Comparison of ENCODE assay signal across 9 cellular contexts in the genomic region with DNA sequence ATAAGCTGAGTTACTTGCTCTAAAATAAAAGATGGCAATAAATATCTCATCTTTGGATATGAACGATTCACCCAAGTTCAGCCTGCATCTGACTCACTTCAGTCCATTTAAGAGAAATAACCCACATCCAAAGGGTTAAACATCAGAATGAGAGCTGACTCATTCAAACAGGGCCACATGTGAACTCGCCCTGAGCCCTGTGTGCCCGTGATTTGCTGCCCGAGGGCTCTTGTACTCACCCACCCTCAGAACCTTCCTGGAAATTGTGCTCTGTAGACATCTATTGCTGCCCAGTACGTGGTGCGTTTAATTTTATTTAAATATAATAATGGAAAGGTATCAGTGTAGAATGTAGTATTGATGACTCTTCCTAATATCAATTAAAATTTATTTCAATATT.
DNase-seq lines count a peak whose midpoint lies in the region; ATAC-seq and TF ChIP-seq lines count a peak whose summit lies in the region.
"Had no signal": no experiment of that assay in that cellular context is flagged by ENCODE, and none has a peak within 500 bp of the region (broad histone marks: within the 10 kb centered on the region; RNA-seq: fewer than 3 reads in every experiment).

No MANE protein-coding gene starts in this region.

- no peaks in the 10 kb centered on the region for H3K27me3 Mint-ChIP-seq in activated CD4-positive, alpha-beta memory T cell treated with anti-CD3 and anti-CD28 coated beads, Interleukin-2, amount 10 ng/mL, durations not matched to agents 7 days and 5 days
- no peaks in the 10 kb centered on the region for H3K27me3 Mint-ChIP-seq in nephron progenitor cell (ENCODE audit: low read depth, poor library complexity)
- no peaks in the 10 kb centered on the region for H3K27me3 Mint-ChIP-seq in WTC11 (ENCODE audit: low read depth)

- H3K4me1 Mint-ChIP-seq in activated CD4-positive, alpha-beta memory T cell treated with anti-CD3 and anti-CD28 coated beads, Interleukin-2, amount 10 ng/mL, durations not matched to agents 7 days and 5 days = peaks cover 59% of the 10 kb centered on the region
- H3K4me1 Mint-ChIP-seq in nephron progenitor cell (peaks cover 78% of the 10 kb centered on the region), WTC11 (peaks cover 80% of the 10 kb centered on the region)

- CTCF ChIA-PET in activated CD4-positive, alpha-beta memory T cell treated with anti-CD3 and anti-CD28 coated beads, Interleukin-2, amount 10 ng/mL, durations not matched to agents 7 days and 5 days (lab: Charles Lee) = interaction anchor here (0.9 to 1.5 kb wide), 6 partner anchors 10 to 60 kb away, joined by 3 to 9 read pairs (median 4); no protein-coding TSS in a partner anchor
- CTCF ChIA-PET in WTC11 (lab: Charles Lee) = interaction anchor here (0.8 to 4.4 kb wide), 7 partner anchors 16 to 66 kb away, joined by 3 to 14 read pairs (median 4); no protein-coding TSS in a partner anchor

- peak overlapping the region; percentile 75 for H3K27ac Mint-ChIP-seq in activated CD4-positive, alpha-beta memory T cell treated with anti-CD3 and anti-CD28 coated beads, Interleukin-2, amount 10 ng/mL, durations not matched to agents 7 days and 5 days
- no peak overlapping the region for H3K27ac Mint-ChIP-seq in nephron progenitor cell
- H3K27ac Mint-ChIP-seq in WTC11 = no peak overlapping the region

- DNase-seq in NCI-H345 (lab: John Stamatoyannopoulos, UW) (peak; percentile 16), NCI-H345 treated with DMSO at 0.1 percent for 48 hours (lab: John Stamatoyannopoulos, UW; ENCODE audit: unreplicated experiment) (no peak), foreskin melanocyte (peak; percentile 57), nephron progenitor cell (no peak), WTC11 (ENCODE audit: low spot score) (no peak)
- DNase-seq in activated CD4-positive, alpha-beta memory T cell treated with anti-CD3 and anti-CD28 coated beads, Interleukin-2, amount 10 ng/mL, durations not matched to agents 7 days and 5 days = peak; percentile 44
- peak; percentile 33 to 42 for DNase-seq in stimulated activated CD4-positive, alpha-beta T cell treated with anti-CD3 and anti-CD28 coated beads, Interleukin-4, amount 100 ng/mL, for 4 hours
- DNase-seq: right cardiac atrium had no signal

- ATAC-seq in HG03521 (IDR thresholded peaks at IDR 0.05; ENCODE audit: unreplicated experiment) (no peak), WTC11 (no peak)

- no peaks in the 10 kb centered on the region for H3K9me3 Mint-ChIP-seq in activated CD4-positive, alpha-beta memory T cell treated with anti-CD3 and anti-CD28 coated beads, Interleukin-2, amount 10 ng/mL, durations not matched to agents 7 days and 5 days
- H3K9me3 Mint-ChIP-seq in nephron progenitor cell (no peaks in the 10 kb centered on the region), WTC11 (no peaks in the 10 kb centered on the region)

- H3K36me3 Mint-ChIP-seq in activated CD4-positive, alpha-beta memory T cell treated with anti-CD3 and anti-CD28 coated beads, Interleukin-2, amount 10 ng/mL, durations not matched to agents 7 days and 5 days (ENCODE audit: low read depth) = peaks cover 52% of the 10 kb centered on the region
- H3K36me3 Mint-ChIP-seq in nephron progenitor cell (ENCODE audit: low read depth) (peaks cover 5% of the 10 kb centered on the region), WTC11 (peaks cover 11% of the 10 kb centered on the region)

- TF ChIP-seq CTCF in nephron progenitor cell (IDR thresholded peaks at IDR 0.05) (no peak), WTC11 (IDR thresholded peaks at IDR 0.05) (no peak)

- POLR2A ChIA-PET in activated CD4-positive, alpha-beta memory T cell treated with anti-CD3 and anti-CD28 coated beads, Interleukin-2, amount 10 ng/mL, durations not matched to agents 7 days and 5 days (lab: Charles Lee) = interaction anchor here (1.3 to 4.0 kb wide), 6 partner anchors 14 to 472 kb away, joined by 3 to 21 read pairs (median 10); a partner anchor contains a TSS
- POLR2A ChIA-PET in WTC11 (lab: Charles Lee) = no interaction called here

- H3K4me3 Mint-ChIP-seq in activated CD4-positive, alpha-beta memory T cell treated with anti-CD3 and anti-CD28 coated beads, Interleukin-2, amount 10 ng/mL, durations not matched to agents 7 days and 5 days = no peak overlapping the region
- H3K4me3 Mint-ChIP-seq in nephron progenitor cell (no peak overlapping the region), WTC11 (no peak overlapping the region)

TF ChIP-seq in WTC11, 78 proteins besides CTCF, POLR2A, EP300 and RAD21:
- TF ChIP-seq, protein P1, sequence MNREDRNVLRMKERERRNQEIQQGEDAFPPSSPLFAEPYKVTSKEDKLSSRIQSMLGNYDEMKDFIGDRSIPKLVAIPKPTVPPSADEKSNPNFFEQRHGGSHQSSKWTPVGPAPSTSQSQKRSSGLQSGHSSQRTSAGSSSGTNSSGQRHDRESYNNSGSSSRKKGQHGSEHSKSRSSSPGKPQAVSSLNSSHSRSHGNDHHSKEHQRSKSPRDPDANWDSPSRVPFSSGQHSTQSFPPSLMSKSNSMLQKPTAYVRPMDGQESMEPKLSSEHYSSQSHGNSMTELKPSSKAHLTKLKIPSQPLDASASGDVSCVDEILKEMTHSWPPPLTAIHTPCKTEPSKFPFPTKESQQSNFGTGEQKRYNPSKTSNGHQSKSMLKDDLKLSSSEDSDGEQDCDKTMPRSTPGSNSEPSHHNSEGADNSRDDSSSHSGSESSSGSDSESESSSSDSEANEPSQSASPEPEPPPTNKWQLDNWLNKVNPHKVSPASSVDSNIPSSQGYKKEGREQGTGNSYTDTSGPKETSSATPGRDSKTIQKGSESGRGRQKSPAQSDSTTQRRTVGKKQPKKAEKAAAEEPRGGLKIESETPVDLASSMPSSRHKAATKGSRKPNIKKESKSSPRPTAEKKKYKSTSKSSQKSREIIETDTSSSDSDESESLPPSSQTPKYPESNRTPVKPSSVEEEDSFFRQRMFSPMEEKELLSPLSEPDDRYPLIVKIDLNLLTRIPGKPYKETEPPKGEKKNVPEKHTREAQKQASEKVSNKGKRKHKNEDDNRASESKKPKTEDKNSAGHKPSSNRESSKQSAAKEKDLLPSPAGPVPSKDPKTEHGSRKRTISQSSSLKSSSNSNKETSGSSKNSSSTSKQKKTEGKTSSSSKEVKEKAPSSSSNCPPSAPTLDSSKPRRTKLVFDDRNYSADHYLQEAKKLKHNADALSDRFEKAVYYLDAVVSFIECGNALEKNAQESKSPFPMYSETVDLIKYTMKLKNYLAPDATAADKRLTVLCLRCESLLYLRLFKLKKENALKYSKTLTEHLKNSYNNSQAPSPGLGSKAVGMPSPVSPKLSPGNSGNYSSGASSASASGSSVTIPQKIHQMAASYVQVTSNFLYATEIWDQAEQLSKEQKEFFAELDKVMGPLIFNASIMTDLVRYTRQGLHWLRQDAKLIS (CRISPR knock-in tag; IDR thresholded peaks at IDR 0.05; ENCODE audit: borderline replicate concordance) = no peak
- TF ChIP-seq NFATC4 (CRISPR knock-in tag; IDR thresholded peaks at IDR 0.05) (no peak), ETV6 (CRISPR knock-in tag; IDR thresholded peaks at IDR 0.05) (no peak), EMX1 (CRISPR knock-in tag; IDR thresholded peaks at IDR 0.05) (no peak)

Comparison
In these comparisons a context has a peak if more than half of its experiments do, and no peak if none do; other contexts are left out.
1. DNase-seq: peak in NCI-H345 (single experiment), activated CD4-positive, alpha-beta memory T cell treated with anti-CD3 and anti-CD28 coated beads, Interleukin-2, amount 10 ng/mL, durations not matched to agents 7 days and 5 days (single experiment), foreskin melanocyte (single experiment) and stimulated activated CD4-positive, alpha-beta T cell treated with anti-CD3 and anti-CD28 coated beads, Interleukin-4, amount 100 ng/mL, for 4 hours (2 of 2); none in NCI-H345 treated with DMSO at 0.1 percent for 48 hours (single experiment), nephron progenitor cell (single experiment) and WTC11 (single experiment).